ENCODE assay signal across 9 cellular contexts in genomic region chr11:3412837-3413236, GRCh38.
"Had no signal": no experiment of that assay in that cellular context is flagged by ENCODE, and none has a peak within 500 bp of the region (broad histone marks: within the 10 kb centered on the region; RNA-seq: fewer than 3 reads in every experiment).

No MANE protein-coding gene starts in this region.

- H3K36me3 Mint-ChIP-seq: IgD-negative memory B cell had no signal

- H3K4me3 ChIP-seq: GM23248 had no signal

- H3K4me3 Mint-ChIP-seq: H9, IgD-negative memory B cell had no signal

- H3K27ac Mint-ChIP-seq: H9 had no signal

- H3K27ac ChIP-seq: GM23248, HL-60 had no signal

- H2AFZ ChIP-seq: GM23248 had no signal

- ATAC-seq: HepG2 had no signal

- H3K27me3 Mint-ChIP-seq: IgD-negative memory B cell had no signal

- H3K9me3 Mint-ChIP-seq: H9, IgD-negative memory B cell had no signal

- H3K9ac ChIP-seq: GM23248 had no signal

- DNase-seq: GM23248, GOT3, H9, HCEC 1CT, KG1 had no signal

- FAIRE-seq: H54, HepG2 had no signal
